1 cellular context compared by ENCODE assay signal in genomic region chr1:51744506-51745303, GRCh38.
TF ChIP-seq lines count a peak whose summit lies in the region.

No MANE protein-coding gene starts in this region.

TF ChIP-seq in HepG2, 621 proteins besides CTCF, POLR2A, EP300 and RAD21 (continued from another document):
- no peak for TF ChIP-seq MLXIP (CRISPR knock-in tag; IDR thresholded peaks at IDR 0.05; ENCODE audit: borderline replicate concordance)
- no peak for TF ChIP-seq PBX2 (CRISPR knock-in tag; IDR thresholded peaks at IDR 0.05)
